Comparison of ENCODE assay signal across 29 cellular contexts in genomic region chr2:120883607-120884405, GRCh38.
A peak's percentile ranks its signal among the peaks of the same experiment; 100 is the strongest.
DNase-seq lines count a peak whose midpoint lies in the region; ATAC-seq and TF ChIP-seq lines count a peak whose summit lies in the region.
"Had no signal": no experiment of that assay in that cellular context is flagged by ENCODE, and none has a peak within 500 bp of the region (broad histone marks: within the 10 kb centered on the region; RNA-seq: fewer than 3 reads in every experiment).

No MANE protein-coding gene starts in this region.

- H3K27me3 ChIP-seq in SK-N-SH (ENCODE audit: insufficient read depth) (no peaks in the 10 kb centered on the region), PC-3 (ENCODE audit: low read length) (no peaks in the 10 kb centered on the region)
- H3K27me3 ChIP-seq in CD4-positive, alpha-beta T cell (ENCODE audit: control insufficient read depth, insufficient read depth, low read length) = no peaks in the 10 kb centered on the region
- H3K27me3 ChIP-seq: gastroesophageal sphincter had no signal

- H3K36me3 Mint-ChIP-seq in glutamatergic neuron (ENCODE audit: unreplicated experiment) (no peaks in the 10 kb centered on the region), osteocyte (ENCODE audit: unreplicated experiment) (no peaks in the 10 kb centered on the region)
- no peaks in the 10 kb centered on the region for H3K36me3 Mint-ChIP-seq in CD4-positive, alpha-beta T cell (ENCODE audit: low read depth)
- H3K36me3 Mint-ChIP-seq: stimulated activated effector memory CD8-positive, alpha-beta T cell treated with anti-CD3 and anti-CD28 coated beads, Interleukin-12 subunit alpha, Interleukin-12 subunit beta, amount 100 ng/mL, for 72 hours had no signal

- 94% methylated on average over 13 of the region's 15 CpGs for WGBS in SK-N-SH (ENCODE audit: low lambda C conversion rate)

- H3K36me3 ChIP-seq in SK-N-SH (replicated peaks in 1 of 2; ENCODE audit: control insufficient read depth in 1 of 2, insufficient read depth in 2 of 2, low read length in 1 of 2) = no peaks in the 10 kb centered on the region
- H3K36me3 ChIP-seq in PC-3 (ENCODE audit: low read depth, low read length) = no peaks in the 10 kb centered on the region
- H3K36me3 ChIP-seq: esophagus squamous epithelium, gastroesophageal sphincter had no signal

- no peak overlapping the region for H3K4me3 Mint-ChIP-seq in glutamatergic neuron (ENCODE audit: unreplicated experiment)
- no peak overlapping the region for H3K4me3 Mint-ChIP-seq in osteocyte (ENCODE audit: unreplicated experiment)
- H3K4me3 Mint-ChIP-seq in CD4-positive, alpha-beta T cell = no peak overlapping the region
- H3K4me3 Mint-ChIP-seq: activated CD8-positive, alpha-beta T cell treated with anti-CD3 and anti-CD28 coated beads, Interleukin-2, amount 10 ng/mL, durations not matched to agents 7 days and 5 days; activated naive CD8-positive, alpha-beta T cell treated with anti-CD3 and anti-CD28 coated beads, Interleukin-2, amount 50 U/mL, for 24 hours; effector memory CD8-positive, alpha-beta T cell; stimulated activated effector memory CD8-positive, alpha-beta T cell treated with anti-CD3 and anti-CD28 coated beads, Interleukin-12 subunit alpha, Interleukin-12 subunit beta, amount 100 ng/mL, for 72 hours had no signal

- DNase-seq in SK-N-SH (no peak), PC-3 (no peak), glutamatergic neuron (no peak), osteocyte (ENCODE audit: extremely low spot score, unreplicated experiment) (no peak)
- DNase-seq in CD4-positive, alpha-beta T cell = no peak
- DNase-seq: activated CD8-positive, alpha-beta T cell treated with anti-CD3 and anti-CD28 coated beads, Interleukin-2, amount 10 ng/mL, durations not matched to agents 7 days and 5 days; activated gamma-delta T cell treated with Interleukin-2 at 50 U/mL for 16 hours; activated naive CD8-positive, alpha-beta T cell treated with anti-CD3 and anti-CD28 coated beads, Interleukin-2, amount 50 U/mL, for 24 hours; activated T-cell treated with anti-CD3 and anti-CD28 coated beads, Interleukin-2, amount 50 U/mL, for 1 hour; DMS79 treated with DMSO at 0.1 percent for 48 hours; effector memory CD8-positive, alpha-beta T cell; esophagus squamous epithelium; GOT3; IMR-90; islet precursor cell; NCI-H2081 treated with DMSO at 0.1 percent for 48 hours; NCI-H345; NCI-H748 treated with DMSO at 0.1 percent for 48 hours; nucleus accumbens; retina; small intestine; stimulated activated CD4-positive, alpha-beta T cell treated with anti-CD3 and anti-CD28 coated beads, Interleukin-2, amount 100 ng/mL, for 24 hours; substantia nigra had no signal

- CTCF ChIA-PET in SK-N-SH (lab: Yijun Ruan, JAX) (interaction anchor here (1.0 to 1.6 kb wide), 8 partner anchors 11 to 192 kb away, joined by 3 to 5 read pairs (median 3); no protein-coding TSS in a partner anchor), PC-3 (lab: Charles Lee) (no interaction called here)
- CTCF ChIA-PET in CD4-positive, alpha-beta T cell (lab: Charles Lee) = no interaction called here

- H3K9ac ChIP-seq in SK-N-SH (no peak overlapping the region), PC-3 (ENCODE audit: low read length) (no peak overlapping the region)

- no peaks in the 10 kb centered on the region for H3F3A ChIP-seq in SK-N-SH (replicated peaks; ENCODE audit: insufficient read depth)
- H3F3A ChIP-seq in PC-3 (ENCODE audit: low read length, unreplicated experiment) = no peaks in the 10 kb centered on the region

- intact Hi-C loops in PC-3 (cut with micrococcal nuclease) = no loop called here
- intact Hi-C loops in CD4-positive, alpha-beta T cell (cut with DNase I, micrococcal nuclease) = no loop called here

- no peak overlapping the region for H3K27ac Mint-ChIP-seq in glutamatergic neuron (ENCODE audit: unreplicated experiment)
- H3K27ac Mint-ChIP-seq in osteocyte (ENCODE audit: unreplicated experiment) = no peak overlapping the region
- no peak overlapping the region for H3K27ac Mint-ChIP-seq in CD4-positive, alpha-beta T cell
- H3K27ac Mint-ChIP-seq: activated CD8-positive, alpha-beta T cell treated with anti-CD3 and anti-CD28 coated beads, Interleukin-2, amount 10 ng/mL, durations not matched to agents 7 days and 5 days; activated naive CD8-positive, alpha-beta T cell treated with anti-CD3 and anti-CD28 coated beads, Interleukin-2, amount 50 U/mL, for 24 hours; effector memory CD8-positive, alpha-beta T cell; stimulated activated effector memory CD8-positive, alpha-beta T cell treated with anti-CD3 and anti-CD28 coated beads, Interleukin-12 subunit alpha, Interleukin-12 subunit beta, amount 100 ng/mL, for 72 hours had no signal

- POLR2A ChIA-PET in SK-N-SH (lab: Yijun Ruan, JAX) = no interaction called here
- POLR2A ChIA-PET in PC-3 (lab: Charles Lee; ENCODE audit: unreplicated experiment) = no interaction called here
- POLR2A ChIA-PET in CD4-positive, alpha-beta T cell (lab: Charles Lee) = no interaction called here

- H3K79me2 ChIP-seq in SK-N-SH (ENCODE audit: insufficient read depth) (peaks cover 14% of the 10 kb centered on the region; the same call in 1 of the 2 replicates), PC-3 (ENCODE audit: low read length) (no peaks in the 10 kb centered on the region)

- H3K4me3 ChIP-seq in SK-N-SH (ENCODE audit: low read depth in 2 of 2, low read length in 1 of 2) = no peak overlapping the region
- no peak overlapping the region for H3K4me3 ChIP-seq in PC-3 (ENCODE audit: low read length)
- H3K4me3 ChIP-seq: esophagus squamous epithelium, gastroesophageal sphincter had no signal

- no peak overlapping the region for H2AFZ ChIP-seq in SK-N-SH (ENCODE audit: low read depth)
- no peak overlapping the region for H2AFZ ChIP-seq in PC-3 (ENCODE audit: low read length)

- H3K9me3 ChIP-seq in SK-N-SH = no peaks in the 10 kb centered on the region
- H3K9me3 ChIP-seq in PC-3 (ENCODE audit: low read length) = no peaks in the 10 kb centered on the region
- no peaks in the 10 kb centered on the region for H3K9me3 ChIP-seq in CD4-positive, alpha-beta T cell (ENCODE audit: control insufficient read depth, low read length)
- H3K9me3 ChIP-seq: esophagus squamous epithelium, gastroesophageal sphincter had no signal

- H3K4me1 ChIP-seq in SK-N-SH (ENCODE audit: control insufficient read depth in 1 of 2, insufficient read depth in 2 of 2, low read depth in 1 of 2, low read length in 1 of 2) (peaks cover 0 to 46% of the 10 kb centered on the region in 2 experiments; a peak in 2 of 4 replicates), PC-3 (ENCODE audit: insufficient read depth, low read length) (no peaks in the 10 kb centered on the region)

- H3K9me3 Mint-ChIP-seq in glutamatergic neuron (ENCODE audit: unreplicated experiment) = peaks cover 8% of the 10 kb centered on the region
- no peaks in the 10 kb centered on the region for H3K9me3 Mint-ChIP-seq in osteocyte (ENCODE audit: unreplicated experiment)
- H3K9me3 Mint-ChIP-seq in CD4-positive, alpha-beta T cell = no peaks in the 10 kb centered on the region
- H3K9me3 Mint-ChIP-seq: activated naive CD8-positive, alpha-beta T cell treated with anti-CD3 and anti-CD28 coated beads, Interleukin-2, amount 50 U/mL, for 24 hours; effector memory CD8-positive, alpha-beta T cell; stimulated activated effector memory CD8-positive, alpha-beta T cell treated with anti-CD3 and anti-CD28 coated beads, Interleukin-12 subunit alpha, Interleukin-12 subunit beta, amount 100 ng/mL, for 72 hours had no signal

- 0 out of 2 replicates have a peak, but pooled peaks cover 3% of the 10 kb centered on the region for H4K20me1 ChIP-seq in SK-N-SH (ENCODE audit: insufficient read depth)
- no peaks in the 10 kb centered on the region for H4K20me1 ChIP-seq in PC-3 (ENCODE audit: low read length)

- no peak overlapping the region for H3K27ac ChIP-seq in SK-N-SH (ENCODE audit: low read depth in 2 of 2, low read length in 1 of 2)
- no peak overlapping the region for H3K27ac ChIP-seq in PC-3 (ENCODE audit: low read length)
- no peak overlapping the region for H3K27ac ChIP-seq in CD4-positive, alpha-beta T cell (ENCODE audit: low read depth, low read length)
- H3K27ac ChIP-seq: esophagus squamous epithelium, gastroesophageal sphincter had no signal

- no peak for TF ChIP-seq EP300 in SK-N-SH (IDR thresholded peaks at IDR 0.05; ENCODE audit: borderline replicate concordance in 1 of 2, low read depth in 1 of 2, low read length in 1 of 2)

- H3K27me3 Mint-ChIP-seq in glutamatergic neuron (ENCODE audit: unreplicated experiment) (peaks cover 1% of the 10 kb centered on the region), osteocyte (ENCODE audit: unreplicated experiment) (no peaks in the 10 kb centered on the region)
- peaks cover 14% of the 10 kb centered on the region for H3K27me3 Mint-ChIP-seq in CD4-positive, alpha-beta T cell

- no peak for ATAC-seq in SK-N-SH treated with all-trans-retinoic acid at 6 μM for 48 hours
- ATAC-seq in PC-3 = no peak
- no peak for ATAC-seq in GM21381 (IDR thresholded peaks at IDR 0.05; ENCODE audit: unreplicated experiment)
- ATAC-seq in GM18498 (IDR thresholded peaks at IDR 0.05; ENCODE audit: unreplicated experiment) = no peak
- ATAC-seq in CD4-positive, alpha-beta T cell (ENCODE audit: poor library complexity) = no peak
- ATAC-seq: activated CD4-positive, CD25-positive, alpha-beta regulatory T cell treated with anti-CD3 and anti-CD28 coated beads, Interleukin-2, amount 50 U/mL, for 24 hours; activated CD8-positive, alpha-beta T cell treated with anti-CD3 and anti-CD28 coated beads, Interleukin-2, amount 10 ng/mL, durations not matched to agents 7 days and 5 days; activated naive CD8-positive, alpha-beta T cell treated with anti-CD3 and anti-CD28 coated beads, Interleukin-2, amount 50 U/mL, for 24 hours; effector memory CD8-positive, alpha-beta T cell; gastroesophageal sphincter; stimulated activated effector memory CD8-positive, alpha-beta T cell treated with anti-CD3 and anti-CD28 coated beads, Interleukin-12 subunit alpha, Interleukin-12 subunit beta, amount 100 ng/mL, for 72 hours had no signal

- BruUV-seq in PC-3 (replicated peaks; lab: Mats Ljungman, UMichigan) = no TSS peak

- H3K4me1 Mint-ChIP-seq in glutamatergic neuron (ENCODE audit: low read depth, unreplicated experiment) (peaks cover 43% of the 10 kb centered on the region), osteocyte (ENCODE audit: unreplicated experiment) (peaks cover 37% of the 10 kb centered on the region)
- no peaks in the 10 kb centered on the region for H3K4me1 Mint-ChIP-seq in CD4-positive, alpha-beta T cell (ENCODE audit: low read depth)
- H3K4me1 Mint-ChIP-seq: activated naive CD8-positive, alpha-beta T cell treated with anti-CD3 and anti-CD28 coated beads, Interleukin-2, amount 50 U/mL, for 24 hours; stimulated activated effector memory CD8-positive, alpha-beta T cell treated with anti-CD3 and anti-CD28 coated beads, Interleukin-12 subunit alpha, Interleukin-12 subunit beta, amount 100 ng/mL, for 72 hours had no signal

- H3K4me2 ChIP-seq in SK-N-SH (no peak overlapping the region), PC-3 (ENCODE audit: low read length) (no peak overlapping the region)

- peak; percentile 34 for TF ChIP-seq RAD21 in SK-N-SH (IDR thresholded peaks at IDR 0.05; ENCODE audit: low read length)

- H3K9me2 ChIP-seq in SK-N-SH (no peaks in the 10 kb centered on the region), PC-3 (replicated peaks; ENCODE audit: low read length) (no peaks in the 10 kb centered on the region)

- TF ChIP-seq CTCF in SK-N-SH (IDR thresholded peaks at IDR 0.05) (0 out of 2 replicates have a peak, but pooled peaks have one; percentile 7), PC-3 (conservative IDR thresholded peaks at IDR 0.05; ENCODE audit: low read depth, low read length) (peak; percentile 25; the same call in 1 of the 2 replicates), glutamatergic neuron (IDR thresholded peaks at IDR 0.05; ENCODE audit: partially characterized antibody, unreplicated experiment) (peak; percentile 14), osteocyte (IDR thresholded peaks at IDR 0.05) (peak; percentile 8)
- no peak for TF ChIP-seq CTCF in CD4-positive, alpha-beta T cell (IDR thresholded peaks at IDR 0.05)
